In genomic region chr12:15146585-15146984, GRCh38 we compare ENCODE assay signal across 23 cellular contexts.
DNase-seq lines count a peak whose midpoint lies in the region; TF ChIP-seq lines count a peak whose summit lies in the region.
"Had no signal": no experiment of that assay in that cellular context is flagged by ENCODE, and none has a peak within 500 bp of the region (broad histone marks: within the 10 kb centered on the region; RNA-seq: fewer than 3 reads in every experiment).

No MANE protein-coding gene starts in this region.

- H3K9me3 ChIP-seq in stomach = no peaks in the 10 kb centered on the region
- H3K9me3 ChIP-seq: esophagus squamous epithelium, ovary, right lobe of liver, tibial nerve had no signal

- no peak for TF ChIP-seq EP300 in stomach (IDR thresholded peaks at IDR 0.05)

- intact Hi-C loops in stomach (cut with DNase I; ENCODE audit: low total_unique reads) = no loop called here

- no peak overlapping the region for H3K4me3 ChIP-seq in stomach
- H3K4me3 ChIP-seq: esophagus squamous epithelium, GM12878, ovary, right lobe of liver, tibial nerve had no signal

- TF ChIP-seq POLR2A in stomach (IDR thresholded peaks at IDR 0.05) = no peak

- whole genome bisulfite sequencing in stomach, 5 donors = 14 to 31% (median 21%) methylated on average over 3 of the region's 3 CpGs

- peak; percentile 17 for DNase-seq in HCEC 1CT
- peak; percentile 6 for DNase-seq in NCI-H69 (lab: John Stamatoyannopoulos, UW)
- peak; percentile 12 for DNase-seq in left kidney (ENCODE audit: low read depth, low spot score)
- DNase-seq in stomach = no peak
- DNase-seq in NCI-H226 = no peak
- no peak for DNase-seq in middle frontal gyrus (ENCODE audit: extremely low spot score, low spot score)
- no peak for DNase-seq in NCI-H1930 (lab: John Stamatoyannopoulos, UW)
- DNase-seq: activated CD4-positive, alpha-beta T cell treated with anti-CD3 and anti-CD28 coated beads for 36 hours; activated naive CD4-positive, alpha-beta T cell treated with anti-CD3 and anti-CD28 coated beads, Interleukin-2, amount 50 U/mL, for 16 hours; aorta; CD8-positive, alpha-beta memory T cell; DMS53; effector memory CD8-positive, alpha-beta T cell; esophagus squamous epithelium; glutamatergic neuron; H7; naive thymus-derived CD4-positive, alpha-beta T cell; NCI-H2029 had no signal

- no peaks in the 10 kb centered on the region for H3K27me3 ChIP-seq in stomach
- H3K27me3 ChIP-seq: esophagus squamous epithelium, ovary, right lobe of liver, tibial nerve had no signal

- no peak for TF ChIP-seq CTCF in stomach (IDR thresholded peaks at IDR 0.05)

- peak overlapping the region in 3 of 5 donors; percentile 30 to 63 (median 39) for H3K27ac ChIP-seq in stomach
- H3K27ac ChIP-seq: KMS-11, right lobe of liver had no signal

- H3K36me3 ChIP-seq in stomach = no peaks in the 10 kb centered on the region
- H3K36me3 ChIP-seq: esophagus squamous epithelium, ovary, right lobe of liver, tibial nerve had no signal

- peaks cover 0 to 44% (median 26%) of the 10 kb centered on the region in 4 donors for H3K4me1 ChIP-seq in stomach
- H3K4me1 ChIP-seq: right lobe of liver had no signal

Comparison
In these comparisons a context has a peak if more than half of its experiments do, and no peak if none do; other contexts are left out.
1. DNase-seq: peak in HCEC 1CT (single experiment), NCI-H69 (single experiment) and left kidney (single experiment); none in stomach (single experiment), NCI-H226 (single experiment), middle frontal gyrus (single experiment) and NCI-H1930 (0 of 2).